ENCODE assay signal across 23 cellular contexts in the genomic region with DNA sequence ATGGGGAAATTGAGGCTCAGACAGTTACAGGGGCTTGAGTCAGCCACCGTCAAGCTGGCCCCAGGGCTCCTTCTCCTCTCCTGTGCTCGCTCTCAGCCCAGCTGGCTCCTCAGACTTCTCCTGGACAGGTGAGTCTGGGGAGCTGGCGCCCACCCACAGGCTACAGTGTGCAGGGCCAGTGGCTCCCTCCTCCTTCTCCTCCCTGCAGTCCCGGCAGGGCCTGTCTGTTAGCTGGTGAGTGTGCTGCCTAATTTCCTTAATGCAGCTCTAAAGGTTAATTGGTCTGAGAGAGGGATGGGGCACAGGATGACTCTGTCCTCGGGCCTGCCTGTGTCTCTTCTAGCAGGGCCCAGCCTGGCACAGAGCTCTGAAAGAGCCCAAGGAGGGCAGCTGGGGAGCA. TPM values are rescaled to one million over a fixed set of nuclear protein-coding genes. Genes with fewer than 3 reads are reported as not detected.
DNase-seq lines count a peak whose midpoint lies in the region; ATAC-seq, FAIRE-seq and TF ChIP-seq lines count a peak whose summit lies in the region.
"Had no signal": no experiment of that assay in that cellular context is flagged by ENCODE, and none has a peak within 500 bp of the region (broad histone marks: within the 10 kb centered on the region; RNA-seq: fewer than 3 reads in every experiment).

No MANE protein-coding gene starts in this region.

- H3K27me3 ChIP-seq in spleen (replicated peaks in 1 of 7): no peaks in the 10 kb centered on the region
- no peaks in the 10 kb centered on the region for H3K27me3 ChIP-seq in left lung
- no peaks in the 10 kb centered on the region for H3K27me3 ChIP-seq in gastroesophageal sphincter

- H3K4me1 ChIP-seq in kidney (ENCODE audit: control insufficient read depth in 1 of 2, insufficient read depth in 1 of 2, low read depth in 1 of 2, low read length in 2 of 2): no peaks in the 10 kb centered on the region
- H3K4me1 ChIP-seq in spleen: peaks cover 0 to 15% (median 6%) of the 10 kb centered on the region in 6 donors
- H3K4me1 ChIP-seq in left lung: no peaks in the 10 kb centered on the region
- H3K4me1 ChIP-seq in gastroesophageal sphincter: peaks cover 0 to 17% (median 0%) of the 10 kb centered on the region in 3 donors

- DNase-seq in DMS 273 (lab: John Stamatoyannopoulos, UW; ENCODE audit: unreplicated experiment) (peak; percentile 8), DMS 273 treated with DMSO at 0.1 percent for 48 hours (lab: John Stamatoyannopoulos, UW) (no peak), NCI-H82 treated with DMSO at 0.1 percent for 48 hours (lab: John Stamatoyannopoulos, UW; ENCODE audit: unreplicated experiment) (peak; percentile 2), kidney (peak; percentile 37), spleen (peak; percentile 61), left lung (no peak), SW 1271 (lab: John Stamatoyannopoulos, UW) (no peak)
- DNase-seq: Calu3; CD4-positive, alpha-beta memory T cell; DND-41; GDM1; HCEC 1CT; MV-4-11; NCI-H1436; NCI-H2029 treated with DMSO at 0.1 percent for 48 hours; NCI-H510A; NK-92 treated with Interleukin-12 subunit alpha and Interleukin-12 subunit beta, amount 100 ng/mL, for 24 hours had no signal

- H3K27ac ChIP-seq in kidney (ENCODE audit: low read depth in 2 of 2, low read length in 2 of 2) (no peak overlapping the region), spleen (no peak overlapping the region), left lung (no peak overlapping the region), gastroesophageal sphincter (no peak overlapping the region)
- H3K27ac ChIP-seq: 22Rv1 had no signal

- H3K9me3 ChIP-seq in kidney (ENCODE audit: control insufficient read depth in 1 of 2, low read length in 2 of 2): no peaks in the 10 kb centered on the region
- no peaks in the 10 kb centered on the region for H3K9me3 ChIP-seq in spleen
- H3K9me3 ChIP-seq in left lung: no peaks in the 10 kb centered on the region
- H3K9me3 ChIP-seq in gastroesophageal sphincter: no peaks in the 10 kb centered on the region

- H3K36me3 ChIP-seq in kidney (ENCODE audit: control insufficient read depth in 1 of 2, insufficient read depth in 2 of 2, low read length in 2 of 2): no peaks in the 10 kb centered on the region
- H3K36me3 ChIP-seq in spleen: no peaks in the 10 kb centered on the region
- H3K36me3 ChIP-seq in left lung: no peaks in the 10 kb centered on the region
- no peaks in the 10 kb centered on the region for H3K36me3 ChIP-seq in gastroesophageal sphincter

- no peak for FAIRE-seq in kidney (lab: Jason Lieb, UNC)
- FAIRE-seq: GM12878 had no signal

- H3K9ac ChIP-seq in kidney (ENCODE audit: low read length in 2 of 2): no peak overlapping the region

- H3K4me3 ChIP-seq in kidney (ENCODE audit: low read length in 2 of 2): no peak overlapping the region
- H3K4me3 ChIP-seq in spleen: no peak overlapping the region
- no peak overlapping the region for H3K4me3 ChIP-seq in left lung
- H3K4me3 ChIP-seq in gastroesophageal sphincter: no peak overlapping the region
- H3K4me3 ChIP-seq: GM12878 had no signal

- TF ChIP-seq CTCF in kidney (IDR thresholded peaks at IDR 0.05; ENCODE audit: borderline replicate concordance, extremely low read depth, insufficient read depth) (no peak), spleen (IDR thresholded peaks at IDR 0.05 in 8 of 11, conservative IDR thresholded peaks at IDR 0.05 in 3 of 11) (no peak), left lung (IDR thresholded peaks at IDR 0.05) (no peak), gastroesophageal sphincter (IDR thresholded peaks at IDR 0.05) (no peak)

- TF ChIP-seq POLR2A in spleen (IDR thresholded peaks at IDR 0.05): no peak
- TF ChIP-seq POLR2A in gastroesophageal sphincter (IDR thresholded peaks at IDR 0.05): no peak

- WGBS in spleen, 5 donors: 79 to 91% (median 82%) methylated on average over 5 of the region's 5 CpGs
- WGBS in gastroesophageal sphincter (ENCODE audit: low coverage in 1 of 2), 2 donors: no CpG with 5 or more reads among the region's 5 CpGs

- ATAC-seq in left lung (no peak), gastroesophageal sphincter (no peak)
- ATAC-seq: GM12878 had no signal

- no peak for TF ChIP-seq EP300 in gastroesophageal sphincter (IDR thresholded peaks at IDR 0.05)

- intact Hi-C loops in kidney (cut with DNase I): no loop called here
- intact Hi-C loops in spleen (cut with DNase I; ENCODE audit: low total_unique reads): no loop called here
- intact Hi-C loops in left lung (cut with DNase I): no loop called here

RNA-seq across cellular contexts. Expression of gene LMO1, which starts 31.7 kb away (rescaled TPM):
- not detected for total RNA-seq in kidney
- polyA plus RNA-seq in kidney (ENCODE audit: insufficient read depth, low read depth, low replicate concordance): 0.95 TPM
- total RNA-seq in spleen: 1 to 10 TPM in 2 of 7 donors, under 1 TPM in 1, not detected in 4; 0.57 to 1.0 (median 1.0) TPM
- polyA plus RNA-seq in spleen: under 1 TPM in 2 of 3 donors, not detected in 1; 0.17 to 0.20 TPM
- total RNA-seq in left lung: not detected
- total RNA-seq in gastroesophageal sphincter: not detected
- total RNA-seq: Calu3; CD4-positive, alpha-beta memory T cell; GM12878; OCI-LY7; RPMI7951 had no signal
- polyA plus RNA-seq: BJ; CD4-positive, alpha-beta memory T cell; GM12878 had no signal

Comparison
In these comparisons a context has a peak if more than half of its experiments do, and no peak if none do; other contexts are left out.
1. DNase-seq: peak in DMS 273 (single experiment), NCI-H82 treated with DMSO at 0.1 percent for 48 hours (single experiment), kidney (single experiment) and spleen (single experiment); none in DMS 273 treated with DMSO at 0.1 percent for 48 hours (single experiment), left lung (0 of 2) and SW 1271 (0 of 2).